18 cellular contexts compared by ENCODE assay signal in genomic region chr9:20564650-20565049, GRCh38. TPM values are rescaled to one million over a fixed set of nuclear protein-coding genes. Genes with fewer than 3 reads are reported as not detected.
DNase-seq lines count a peak whose midpoint lies in the region; ATAC-seq and TF ChIP-seq lines count a peak whose summit lies in the region.
"Had no signal": no experiment of that assay in that cellular context is flagged by ENCODE, and none has a peak within 500 bp of the region (broad histone marks: within the 10 kb centered on the region; RNA-seq: fewer than 3 reads in every experiment).

No MANE protein-coding gene starts in this region.

- intact Hi-C loops in CD4-positive, alpha-beta T cell (cut with DNase I, micrococcal nuclease): loop anchor here in 1 of 2 experiments (5.0 kb wide), 1 partner anchor 37 kb away; no protein-coding TSS in a partner anchor
- intact Hi-C loops in left cardiac atrium (cut with DNase I): no loop called here

- H3K27me3 Mint-ChIP-seq in nephron progenitor cell (ENCODE audit: low read depth, poor library complexity): no peaks in the 10 kb centered on the region
- H3K27me3 Mint-ChIP-seq in CD4-positive, alpha-beta T cell: no peaks in the 10 kb centered on the region
- H3K27me3 Mint-ChIP-seq: CD4-positive, CD25-positive, alpha-beta regulatory T cell had no signal

- peaks cover 7% of the 10 kb centered on the region for H3K36me3 Mint-ChIP-seq in nephron progenitor cell (ENCODE audit: low read depth)
- H3K36me3 Mint-ChIP-seq in CD4-positive, alpha-beta T cell (ENCODE audit: low read depth): no peaks in the 10 kb centered on the region

- H3K9me3 ChIP-seq in CD4-positive, alpha-beta T cell (ENCODE audit: control insufficient read depth, low read length): no peaks in the 10 kb centered on the region
- H3K9me3 ChIP-seq: BE2C, Caco-2 had no signal

- no peaks in the 10 kb centered on the region for H3K27me3 ChIP-seq in CD4-positive, alpha-beta T cell (ENCODE audit: control insufficient read depth, insufficient read depth, low read length)
- H3K27me3 ChIP-seq: BE2C had no signal

- no peaks in the 10 kb centered on the region for H3K9me3 Mint-ChIP-seq in nephron progenitor cell
- H3K9me3 Mint-ChIP-seq in CD4-positive, alpha-beta T cell: no peaks in the 10 kb centered on the region
- H3K9me3 Mint-ChIP-seq: CD4-positive, CD25-positive, alpha-beta regulatory T cell; GM23338; HFFc6 had no signal

- no peak overlapping the region for H3K27ac ChIP-seq in CD4-positive, alpha-beta T cell (ENCODE audit: low read depth, low read length)
- H3K27ac ChIP-seq: KMS-11 had no signal

- CTCF ChIA-PET in CD4-positive, alpha-beta T cell (lab: Charles Lee): no interaction called here

- DNase-seq in NCI-H82 (lab: John Stamatoyannopoulos, UW) (peak; percentile 5), NCI-H82 treated with DMSO at 0.1 percent for 48 hours (lab: John Stamatoyannopoulos, UW; ENCODE audit: unreplicated experiment) (no peak), NCI-H69 (lab: John Stamatoyannopoulos, UW) (peak; percentile 26), nephron progenitor cell (no peak), KG1 (lab: John Stamatoyannopoulos, UW) (no peak), left cardiac atrium (no peak)
- DNase-seq in CD4-positive, alpha-beta T cell: no peak
- DNase-seq: 8988T; BE2C; C1 segment of cervical spinal cord; Caco-2; CD4-positive, CD25-positive, alpha-beta regulatory T cell; GF-D8; HCEC 1CT; HFFc6 had no signal

- no peak overlapping the region for H3K4me3 Mint-ChIP-seq in nephron progenitor cell
- no peak overlapping the region for H3K4me3 Mint-ChIP-seq in CD4-positive, alpha-beta T cell
- H3K4me3 Mint-ChIP-seq: GM23338, HFFc6 had no signal

- H3K4me1 Mint-ChIP-seq in nephron progenitor cell: peaks cover 79% of the 10 kb centered on the region
- peaks cover 96% of the 10 kb centered on the region for H3K4me1 Mint-ChIP-seq in CD4-positive, alpha-beta T cell (ENCODE audit: low read depth)

- ATAC-seq in GM19395 (IDR thresholded peaks at IDR 0.05; ENCODE audit: unreplicated experiment): no peak
- ATAC-seq in CD4-positive, alpha-beta T cell (ENCODE audit: poor library complexity): no peak
- ATAC-seq in left cardiac atrium: no peak
- ATAC-seq: GM23338 had no signal

- POLR2A ChIA-PET in CD4-positive, alpha-beta T cell (lab: Charles Lee): no interaction called here

- TF ChIP-seq CTCF in nephron progenitor cell (IDR thresholded peaks at IDR 0.05): no peak
- TF ChIP-seq CTCF in CD4-positive, alpha-beta T cell (IDR thresholded peaks at IDR 0.05): no peak

- peak overlapping the region; percentile 44 for H3K27ac Mint-ChIP-seq in nephron progenitor cell
- H3K27ac Mint-ChIP-seq in CD4-positive, alpha-beta T cell: no peak overlapping the region
- H3K27ac Mint-ChIP-seq: GM23338, HFFc6 had no signal

RNA-seq across cellular contexts. Expression of gene MLLT3, which starts 57.6 kb away (rescaled TPM):
- 10 to 100 TPM; 59.2 to 60.6 TPM for total RNA-seq in CD4-positive, alpha-beta T cell
- 10 to 100 TPM in 1 of 2 donors, 1 to 10 TPM in 1; 5.3 to 10.2 TPM for total RNA-seq in left cardiac atrium

Comparison
In these comparisons a context has a peak if more than half of its experiments do, and no peak if none do; other contexts are left out.
1. DNase-seq: peak in NCI-H82 (single experiment) and NCI-H69 (single experiment); none in NCI-H82 treated with DMSO at 0.1 percent for 48 hours (single experiment), nephron progenitor cell (single experiment), KG1 (single experiment), CD4-positive, alpha-beta T cell (0 of 10) and left cardiac atrium (single experiment).
2. RNA of gene MLLT3, which starts 57.6 kb away (total RNA-seq): 59.2 to 60.6 TPM in CD4-positive, alpha-beta T cell; 5.3 to 10.2 TPM in left cardiac atrium; every median in the first group is over 4 times any median in the second.